In genomic region chr9:78297672-78297961, GRCh38 we compare ENCODE assay signal across 1 cellular context.
TF ChIP-seq lines count a peak whose summit lies in the region.

No MANE protein-coding gene starts in this region.

TF ChIP-seq in H1, 55 proteins besides CTCF, POLR2A, EP300 and RAD21:
- TF ChIP-seq SAP30 (IDR thresholded peaks at IDR 0.05; ENCODE audit: insufficient read depth, insufficient replicate concordance, low read length) (peak; percentile 27), RBBP5 (IDR thresholded peaks at IDR 0.05; ENCODE audit: borderline replicate concordance, low read depth, low read length) (no peak), SIN3A (conservative IDR thresholded peaks at IDR 0.05 in 1 of 2, IDR thresholded peaks at IDR 0.05 in 1 of 2; ENCODE audit: low read depth in 1 of 2, low read length in 2 of 2) (0 out of 4 replicates have a peak, but pooled peaks have one; percentile 15 to 54), TAF7 (optimal IDR thresholded peaks at IDR 0.05; ENCODE audit: borderline replicate concordance, low read depth, low read length) (no peak), CHD2 (IDR thresholded peaks at IDR 0.05; ENCODE audit: low read length) (no peak), EGR1 (IDR thresholded peaks at IDR 0.05; ENCODE audit: borderline replicate concordance, low read depth, low read length) (no peak), SIX5 (IDR thresholded peaks at IDR 0.05; ENCODE audit: low read depth, low read length) (no peak), NANOG (IDR thresholded peaks at IDR 0.05; ENCODE audit: insufficient read depth, low read depth, low read length, poor library complexity, severe bottlenecking) (no peak)
- TF ChIP-seq, protein P1, sequence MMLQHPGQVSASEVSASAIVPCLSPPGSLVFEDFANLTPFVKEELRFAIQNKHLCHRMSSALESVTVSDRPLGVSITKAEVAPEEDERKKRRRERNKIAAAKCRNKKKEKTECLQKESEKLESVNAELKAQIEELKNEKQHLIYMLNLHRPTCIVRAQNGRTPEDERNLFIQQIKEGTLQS (IDR thresholded peaks at IDR 0.05; ENCODE audit: insufficient read depth, low read depth, low read length), result no peak
TF ChIP-seq in H1: peak in this region for 2.
